20 cellular contexts compared by ENCODE assay signal in genomic region chr20:34242879-34243278, GRCh38. TPM values are rescaled to one million over a fixed set of nuclear protein-coding genes. Genes with fewer than 3 reads are reported as not detected.
"Had no signal": no experiment of that assay in that cellular context is flagged by ENCODE, and none has a peak within 500 bp of the region (broad histone marks: within the 10 kb centered on the region; RNA-seq: fewer than 3 reads in every experiment).

No MANE protein-coding gene starts in this region.

- H3K27me3 ChIP-seq: SJSA1 had no signal

- H3K4me3 Mint-ChIP-seq: activated CD8-positive, alpha-beta T cell treated with anti-CD3 and anti-CD28 coated beads for 36 hours; activated naive CD8-positive, alpha-beta T cell treated with anti-CD3 and anti-CD28 coated beads, Interleukin-2, amount 10 ng/mL, durations not matched to agents 7 days and 5 days; central memory CD8-positive, alpha-beta T cell; T-helper 1 cell treated with Interleukin-12 subunit alpha and Interleukin-12 subunit beta and Interleukin-4 antibody, amounts not matched to agents 30 μg/mL and 1 μg/mL, for 36 hours had no signal

- DNase-seq: activated CD4-positive, alpha-beta T cell treated with anti-CD3 and anti-CD28 coated beads for 4 hours; activated CD8-positive, alpha-beta memory T cell treated with anti-CD3 and anti-CD28 coated beads, Interleukin-2, amount 50 U/mL, for 4 hours; activated CD8-positive, alpha-beta T cell treated with anti-CD3 and anti-CD28 coated beads for 36 hours; activated naive CD4-positive, alpha-beta T cell treated with anti-CD3 and anti-CD28 coated beads, Interleukin-2, amount 50 U/mL, for 16 hours; activated naive CD8-positive, alpha-beta T cell treated with anti-CD3 and anti-CD28 coated beads, Interleukin-2, amount 10 ng/mL, durations not matched to agents 7 days and 5 days; activated T-cell treated with anti-CD3 and anti-CD28 coated beads, Interleukin-2, amount 50 U/mL, for 1 hour; aorta; NCI-H1092; NCI-H1417; NCI-H1930; NCI-H526; OCI-M1; Right ventricle myocardium superior had no signal

- H3K27me3 Mint-ChIP-seq: activated CD8-positive, alpha-beta T cell treated with anti-CD3 and anti-CD28 coated beads for 36 hours had no signal

- H3K27ac Mint-ChIP-seq: activated CD8-positive, alpha-beta T cell treated with anti-CD3 and anti-CD28 coated beads for 36 hours; activated naive CD8-positive, alpha-beta T cell treated with anti-CD3 and anti-CD28 coated beads, Interleukin-2, amount 10 ng/mL, durations not matched to agents 7 days and 5 days; T-helper 1 cell treated with Interleukin-12 subunit alpha and Interleukin-12 subunit beta and Interleukin-4 antibody, amounts not matched to agents 30 μg/mL and 1 μg/mL, for 36 hours had no signal

- H3K9ac ChIP-seq: KMS-11 had no signal

- H3K4me1 Mint-ChIP-seq: central memory CD8-positive, alpha-beta T cell had no signal

- H3K27ac ChIP-seq: KMS-11, RWPE1, SJSA1 had no signal

- H3K4me3 ChIP-seq: SJSA1 had no signal

- H3K4me2 ChIP-seq: KMS-11 had no signal

- H3K36me3 ChIP-seq: SJSA1 had no signal

RNA-seq across cellular contexts. Expression of gene ASIP, which starts 1.7 kb away (rescaled TPM):
- total RNA-seq: activated CD8-positive, alpha-beta T cell treated with anti-CD3 and anti-CD28 coated beads for 36 hours; activated naive CD8-positive, alpha-beta T cell treated with anti-CD3 and anti-CD28 coated beads, Interleukin-2, amount 10 ng/mL, durations not matched to agents 7 days and 5 days; aorta; bronchial epithelial cell; MCF 10A; SJSA1 had no signal
- polyA plus RNA-seq: aorta had no signal
